ENCODE assay signal across 1 cellular context in genomic region chr2:68237976-68238580, GRCh38.
TF ChIP-seq lines count a peak whose summit lies in the region.

No MANE protein-coding gene starts in this region.

TF ChIP-seq in GM23338, 12 proteins besides CTCF, POLR2A, EP300 and RAD21 (continued from another document):
- no peak for TF ChIP-seq ZNF462 (CRISPR knock-in tag; IDR thresholded peaks at IDR 0.05)
- TF ChIP-seq ZNF331 (CRISPR knock-in tag; IDR thresholded peaks at IDR 0.05; ENCODE audit: low read depth), result no peak
- TF ChIP-seq STAT1 (IDR thresholded peaks at IDR 0.05; ENCODE audit: unreplicated experiment), result no peak
- TF ChIP-seq POLR2AphosphoS5 (IDR thresholded peaks at IDR 0.05; ENCODE audit: low read depth), result no peak
- TF ChIP-seq EZH2 (IDR thresholded peaks at IDR 0.05; ENCODE audit: low read depth, unreplicated experiment), result no peak
- no peak for TF ChIP-seq EZH2phosphoT487 (IDR thresholded peaks at IDR 0.05; ENCODE audit: unreplicated experiment)
- no peak for TF ChIP-seq ZNF114 (CRISPR knock-in tag; IDR thresholded peaks at IDR 0.05)
TF ChIP-seq in GM23338: peak in this region for 0.
